ENCODE assay signal across 8 cellular contexts in the genomic region with DNA sequence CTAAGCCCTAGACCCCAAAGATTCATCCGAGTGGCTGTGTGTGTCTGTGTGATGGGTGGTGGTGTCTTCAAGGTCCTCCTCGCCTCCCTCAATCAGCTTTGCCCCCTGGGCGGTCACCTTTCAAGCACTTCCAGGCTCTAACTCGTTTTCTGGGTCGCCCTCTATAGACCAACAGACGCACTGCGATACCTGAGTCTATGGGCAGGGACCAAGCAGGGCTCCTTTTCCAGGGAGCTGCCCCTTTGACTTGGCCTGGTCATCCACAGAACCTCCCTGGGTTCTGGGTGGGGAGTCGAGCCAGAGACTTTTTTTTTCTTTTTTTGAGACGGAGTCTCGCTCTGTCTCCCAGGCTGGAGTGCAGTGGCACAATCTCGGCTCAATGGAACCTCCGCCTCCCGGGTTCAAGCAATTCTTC. TPM values are rescaled to one million over a fixed set of nuclear protein-coding genes. Genes with fewer than 3 reads are reported as not detected.
DNase-seq lines count a peak whose midpoint lies in the region; ATAC-seq and TF ChIP-seq lines count a peak whose summit lies in the region.

No MANE protein-coding gene starts in this region.

- peak; percentile 81 for TF ChIP-seq CTCF in GM10248 (IDR thresholded peaks at IDR 0.05; ENCODE audit: control extremely low read depth, extremely low read depth, low read depth, missing control alignments)
- TF ChIP-seq CTCF in upper lobe of left lung (IDR thresholded peaks at IDR 0.05), result peak; percentile 44 to 72 (median 64)

- ATAC-seq in upper lobe of left lung (ENCODE audit: low FRiP score in 2 of 2), result peak; percentile 75 to 82
- ATAC-seq in HG03571 (IDR thresholded peaks at IDR 0.05; ENCODE audit: unreplicated experiment), result no peak

- no peaks in the 10 kb centered on the region for H3K27me3 ChIP-seq in upper lobe of left lung

- H3K4me3 ChIP-seq in upper lobe of left lung, result peak overlapping the region; percentile 73 to 93 (median 90)

- POLR2A ChIA-PET in GM10248 (lab: Yijun Ruan, JAX), result no interaction called here

- TF ChIP-seq POLR2A in upper lobe of left lung (IDR thresholded peaks at IDR 0.05), result no peak

- peaks cover 4 to 19% (median 12%) of the 10 kb centered on the region in 4 donors for H3K4me1 ChIP-seq in upper lobe of left lung

- peak overlapping the region in 1 of 4 donors; percentile 89 for H3K27ac ChIP-seq in upper lobe of left lung

- H3K9me3 ChIP-seq in upper lobe of left lung, result no peaks in the 10 kb centered on the region

- H3K36me3 ChIP-seq in upper lobe of left lung, result peaks cover 0 to 39% (median 31%) of the 10 kb centered on the region in 4 donors

- CTCF ChIA-PET in GM10248 (lab: Yijun Ruan, JAX), result interaction anchor here (0.6 to 13.1 kb wide), 29 partner anchors 8 to 540 kb away, joined by 3 to 127 read pairs (median 4); partner anchors contain the start of genes KYAT1 and LRRC8A

- DNase-seq in GM10248 (ENCODE audit: extremely low spot score) (peak; percentile 87), LHCN-M2 (ENCODE audit: low read depth) (peak; percentile 69), SK-N-DZ (ENCODE audit: low spot score) (peak; percentile 78), head of caudate nucleus (peak; percentile 26 to 85 (median 60)), posterior cingulate gyrus (peak in 7 of 10 donors; percentile 46 to 89 (median 58)), upper lobe of left lung (peak in 1 of 2 donors; percentile 74)
- DNase-seq in activated naive CD4-positive, alpha-beta T cell treated with anti-CD3 and anti-CD28 coated beads, Interleukin-2, amount 50 U/mL, for 16 hours, result peak; percentile 70

- 26 to 65% methylated on average over 6 to 13 of the region's 13 CpGs for WGBS in upper lobe of left lung, 2 donors

- TF ChIP-seq EP300 in upper lobe of left lung (IDR thresholded peaks at IDR 0.05), result no peak

- intact Hi-C loops in head of caudate nucleus (cut with DNase I), result loop anchor here (5.0 kb wide), 1 partner anchor 44 kb away; no protein-coding TSS in a partner anchor
- intact Hi-C loops in posterior cingulate gyrus (cut with DNase I), result no loop called here

RNA-seq across cellular contexts. Expression of gene SLC27A4, which starts 1.1 kb away (rescaled TPM):
- 37.3 and 37.5 TPM in 2 replicates for total RNA-seq in LHCN-M2 (2014; rRNA removed)
- polyA plus RNA-seq in LHCN-M2 (2012), result 25.7 TPM
- 25.5 and 27.0 TPM in 2 replicates for polyA plus RNA-seq in SK-N-DZ (2014; cell fraction: cytosol; rRNA removed)
- polyA plus RNA-seq in SK-N-DZ (2014; cell fraction: nucleus; rRNA removed), result 18.5 and 20.6 TPM in 2 replicates
- total RNA-seq in upper lobe of left lung, result 10 to 100 TPM; 17.8 to 30.1 (median 19.5) TPM

RNA-seq across cellular contexts. Expression of gene COQ4, which starts 18.8 kb away (rescaled TPM):
- total RNA-seq in LHCN-M2 (2014; rRNA removed), result 32.9 and 40.1 TPM in 2 replicates
- 37.8 TPM for polyA plus RNA-seq in LHCN-M2 (2012)
- 44.3 and 60.6 TPM in 2 replicates for polyA plus RNA-seq in SK-N-DZ (2014; cell fraction: cytosol; rRNA removed)
- 95.7 and 104 TPM in 2 replicates for polyA plus RNA-seq in SK-N-DZ (2014; cell fraction: nucleus; rRNA removed)
- total RNA-seq in upper lobe of left lung, result 10 to 100 TPM; 36.1 to 83.8 (median 55.2) TPM

RNA-seq across cellular contexts. Expression of gene TRUB2, which starts 19.2 kb away (rescaled TPM):
- total RNA-seq in LHCN-M2 (2014; rRNA removed) (15.6 and 19.2 TPM in 2 replicates), upper lobe of left lung (10 to 100 TPM in 3 of 6 donors, 1 to 10 TPM in 3; 6.9 to 24.1 (median 9.7) TPM)
- polyA plus RNA-seq in LHCN-M2 (2012), result 31.5 TPM
- 22.3 and 25.6 TPM in 2 replicates for polyA plus RNA-seq in SK-N-DZ (2014; cell fraction: cytosol; rRNA removed)
- polyA plus RNA-seq in SK-N-DZ (2014; cell fraction: nucleus; rRNA removed), result 11.9 and 20.5 TPM in 2 replicates

RNA-seq across cellular contexts. Expression of gene URM1, which starts 29.7 kb away (rescaled TPM):
- total RNA-seq in LHCN-M2 (2014; rRNA removed) (46.4 and 49.4 TPM in 2 replicates), upper lobe of left lung (10 to 100 TPM; 11.1 to 57.9 (median 28.7) TPM)
- 70.2 TPM for polyA plus RNA-seq in LHCN-M2 (2012)
- 62.2 and 79.0 TPM in 2 replicates for polyA plus RNA-seq in SK-N-DZ (2014; cell fraction: cytosol; rRNA removed)
- polyA plus RNA-seq in SK-N-DZ (2014; cell fraction: nucleus; rRNA removed), result 53.9 and 93.5 TPM in 2 replicates
